In genomic region chr6:40996591-40997247, GRCh38 we compare ENCODE assay signal across 11 cellular contexts. TPM values are rescaled to one million over a fixed set of nuclear protein-coding genes. Genes with fewer than 3 reads are reported as not detected.
A peak's percentile ranks its signal among the peaks of the same experiment; 100 is the strongest.
DNase-seq lines count a peak whose midpoint lies in the region; ATAC-seq and TF ChIP-seq lines count a peak whose summit lies in the region.
"Had no signal": no experiment of that assay in that cellular context is flagged by ENCODE, and none has a peak within 500 bp of the region (broad histone marks: within the 10 kb centered on the region; RNA-seq: fewer than 3 reads in every experiment).

No MANE protein-coding gene starts in this region.

- CTCF ChIA-PET in A673 (lab: Charles Lee), result interaction anchor here (0.6 kb wide), 1 partner anchor 331 kb away, joined by 3 read pairs; no protein-coding TSS in a partner anchor
- CTCF ChIA-PET in activated CD4-positive, alpha-beta memory T cell treated with anti-CD3 and anti-CD28 coated beads for 36 hours (lab: Charles Lee), result interaction anchor here (2.3 kb wide), 1 partner anchor 31 kb away, joined by 16 read pairs; no protein-coding TSS in a partner anchor

- H2BK15ac ChIP-seq in mesenchymal stem cell (ENCODE audit: low read depth, poor library complexity, severe bottlenecking), result no peak overlapping the region

- H2BK12ac ChIP-seq in mesenchymal stem cell (ENCODE audit: low read length in 2 of 2), result peak overlapping the region; percentile 70 to 79

- peak overlapping the region; percentile 3 for H2BK5ac ChIP-seq in mesenchymal stem cell (ENCODE audit: low read depth, low read length, poor library complexity, severe bottlenecking)

- H3K36me3 ChIP-seq in endodermal cell (ENCODE audit: control insufficient read depth, insufficient read depth, low read length) (no peaks in the 10 kb centered on the region), mesenchymal stem cell (ENCODE audit: control insufficient read depth in 1 of 2, insufficient read depth in 2 of 2, low read depth in 1 of 2, low read length in 2 of 2) (no peaks in the 10 kb centered on the region), A673 (ENCODE audit: insufficient read depth, low read length, poor library complexity, severe bottlenecking) (no peaks in the 10 kb centered on the region)

- H3K4me3 Mint-ChIP-seq in endodermal cell, result peak overlapping the region; percentile 46
- H3K4me3 Mint-ChIP-seq in activated CD4-positive, alpha-beta memory T cell treated with anti-CD3 and anti-CD28 coated beads for 36 hours, result no peak overlapping the region

- no TSS peak for BruUV-seq in A673 (replicated peaks; lab: Mats Ljungman, UMichigan)

- H3K4me3 ChIP-seq in endodermal cell (ENCODE audit: low read length), result no peak overlapping the region
- no peak overlapping the region for H3K4me3 ChIP-seq in mesenchymal stem cell (ENCODE audit: insufficient read depth in 1 of 2, low read depth in 1 of 2, low read length in 2 of 2)
- no peak overlapping the region for H3K4me3 ChIP-seq in A673 (ENCODE audit: low read depth, low read length, poor library complexity, severe bottlenecking)

- no peaks in the 10 kb centered on the region for H3K36me3 Mint-ChIP-seq in endodermal cell (ENCODE audit: low read depth)
- H3K36me3 Mint-ChIP-seq in activated CD4-positive, alpha-beta memory T cell treated with anti-CD3 and anti-CD28 coated beads for 36 hours, result no peaks in the 10 kb centered on the region

- H3K23ac ChIP-seq in mesenchymal stem cell (ENCODE audit: low read length in 2 of 2), result no peak overlapping the region

- H3K9me3 ChIP-seq in endodermal cell (ENCODE audit: control insufficient read depth, low read length), result no peaks in the 10 kb centered on the region
- H3K9me3 ChIP-seq in mesenchymal stem cell (ENCODE audit: control insufficient read depth, low read length), result no peaks in the 10 kb centered on the region
- H3K9me3 ChIP-seq in A673 (ENCODE audit: low read depth, low read length, poor library complexity, severe bottlenecking), result no peaks in the 10 kb centered on the region

- peak overlapping the region; percentile 100 for H3K27ac Mint-ChIP-seq in endodermal cell
- no peak overlapping the region for H3K27ac Mint-ChIP-seq in activated CD4-positive, alpha-beta memory T cell treated with anti-CD3 and anti-CD28 coated beads for 36 hours

- H3K27me3 Mint-ChIP-seq in endodermal cell (ENCODE audit: insufficient read depth), result peaks cover 2% of the 10 kb centered on the region
- peaks cover 24% of the 10 kb centered on the region for H3K27me3 Mint-ChIP-seq in activated CD4-positive, alpha-beta memory T cell treated with anti-CD3 and anti-CD28 coated beads for 36 hours

- H3K14ac ChIP-seq in mesenchymal stem cell (ENCODE audit: low read length in 2 of 2), result no peak overlapping the region

- H4K8ac ChIP-seq in mesenchymal stem cell (ENCODE audit: low read length), result peak overlapping the region; percentile 29

- DNase-seq in Right ventricle myocardium inferior (ENCODE audit: missing footprints) (no peak), cardiac septum (ENCODE audit: low spot score) (no peak), endodermal cell (peak; percentile 80), mesenchymal stem cell (peak; percentile 88), NCI-H2107 (lab: John Stamatoyannopoulos, UW) (no peak), A673 (ENCODE audit: low spot score) (no peak)
- no peak for DNase-seq in activated CD4-positive, alpha-beta memory T cell treated with anti-CD3 and anti-CD28 coated beads for 36 hours
- DNase-seq: effector CD4-positive, alpha-beta T cell; NCI-H524 treated with DMSO at 0.1 percent for 48 hours had no signal

- H3K4me1 ChIP-seq in endodermal cell (ENCODE audit: control insufficient read depth, insufficient read depth, low read length) (peaks cover 19% of the 10 kb centered on the region), mesenchymal stem cell (ENCODE audit: control insufficient read depth, insufficient read depth, low read depth, low read length) (peaks cover 11% of the 10 kb centered on the region), A673 (ENCODE audit: insufficient read depth, low read length, poor library complexity, severe bottlenecking) (peaks cover 13% of the 10 kb centered on the region)

- no peak overlapping the region for H2AK5ac ChIP-seq in mesenchymal stem cell (ENCODE audit: low read length, severe bottlenecking)

- peak overlapping the region; percentile 86 for H2BK120ac ChIP-seq in mesenchymal stem cell (ENCODE audit: low read depth, low read length)

- H3K18ac ChIP-seq in mesenchymal stem cell (ENCODE audit: low read depth in 1 of 2, low read length in 2 of 2), result peak overlapping the region; percentile 84 to 88

- TF ChIP-seq CTCF in endodermal cell (conservative IDR thresholded peaks at IDR 0.05) (no peak), A673 (conservative IDR thresholded peaks at IDR 0.05; ENCODE audit: low read depth, low read length) (no peak)

- 23 to 33% methylated on average over 6 of the region's 6 CpGs for WGBS in endodermal cell (ENCODE audit: insufficient coverage in 1 of 2, insufficient read length in 1 of 2), 2 experiments
- WGBS in mesenchymal stem cell, result 4% methylated on average over 6 of the region's 6 CpGs

- H3K79me1 ChIP-seq in mesenchymal stem cell (replicated peaks; ENCODE audit: low read length, poor library complexity, severe bottlenecking), result no peaks in the 10 kb centered on the region

- H3K9ac ChIP-seq in endodermal cell (ENCODE audit: extremely low read depth, low read length, poor library complexity, severe bottlenecking) (peak overlapping the region; percentile 69), mesenchymal stem cell (ENCODE audit: low read length) (peak overlapping the region; percentile 74)

- H3K27me3 ChIP-seq in endodermal cell (ENCODE audit: control insufficient read depth, insufficient read depth, low read length, poor library complexity, severe bottlenecking), result no peaks in the 10 kb centered on the region
- peaks cover 0 to 7% of the 10 kb centered on the region in 2 experiments for H3K27me3 ChIP-seq in mesenchymal stem cell (ENCODE audit: control insufficient read depth in 1 of 2, insufficient read depth in 1 of 2, low read length in 2 of 2)
- no peaks in the 10 kb centered on the region for H3K27me3 ChIP-seq in A673 (replicated peaks; ENCODE audit: insufficient read depth, low read depth, low read length, poor library complexity)

- H3K4me1 Mint-ChIP-seq in endodermal cell, result peaks cover 73% of the 10 kb centered on the region
- no peaks in the 10 kb centered on the region for H3K4me1 Mint-ChIP-seq in activated CD4-positive, alpha-beta memory T cell treated with anti-CD3 and anti-CD28 coated beads for 36 hours (ENCODE audit: low read depth)

- peak; percentile 56 for ATAC-seq in Right ventricle myocardium inferior
- no peak for ATAC-seq in HG02610 (IDR thresholded peaks at IDR 0.05; ENCODE audit: unreplicated experiment)

- no peaks in the 10 kb centered on the region for H3K9me3 Mint-ChIP-seq in endodermal cell
- H3K9me3 Mint-ChIP-seq in activated CD4-positive, alpha-beta memory T cell treated with anti-CD3 and anti-CD28 coated beads for 36 hours, result no peaks in the 10 kb centered on the region

- POLR2A ChIA-PET in A673 (lab: Charles Lee; ENCODE audit: low non-redundant PET), result no interaction called here
- POLR2A ChIA-PET in activated CD4-positive, alpha-beta memory T cell treated with anti-CD3 and anti-CD28 coated beads for 36 hours (lab: Charles Lee), result no interaction called here

- H3K4me2 ChIP-seq in mesenchymal stem cell (ENCODE audit: low read length, poor library complexity, severe bottlenecking), result no peak overlapping the region

- H4K91ac ChIP-seq in mesenchymal stem cell (ENCODE audit: low read length), result peak overlapping the region; percentile 5

- H3K4ac ChIP-seq in mesenchymal stem cell (ENCODE audit: low read depth in 1 of 2, low read length in 2 of 2), result peak overlapping the region; percentile 20 to 22

- intact Hi-C loops in Right ventricle myocardium inferior (cut with DNase I), result loop anchor here (5.0 kb wide), 1 partner anchor 66 kb away; no protein-coding TSS in a partner anchor
- intact Hi-C loops in cardiac septum (cut with DNase I), result loop anchor here (2.0 kb wide), 1 partner anchor 64 kb away; no protein-coding TSS in a partner anchor
- intact Hi-C loops in A673 (cut with micrococcal nuclease; ENCODE audit: unreplicated experiment), result no loop called here
- intact Hi-C loops in activated CD4-positive, alpha-beta memory T cell treated with anti-CD3 and anti-CD28 coated beads for 36 hours (cut with micrococcal nuclease), result no loop called here

- H3K27ac ChIP-seq in endodermal cell (ENCODE audit: low read depth, low read length), result peak overlapping the region; percentile 90
- peak overlapping the region; percentile 88 for H3K27ac ChIP-seq in mesenchymal stem cell (ENCODE audit: low read length, poor library complexity, severe bottlenecking)
- H3K27ac ChIP-seq in A673 (ENCODE audit: low read depth, low read length, poor library complexity, severe bottlenecking), result no peak overlapping the region

- H2AFZ ChIP-seq in mesenchymal stem cell (ENCODE audit: low read depth, low read length), result no peak overlapping the region

RNA-seq across cellular contexts. Expression of gene UNC5CL, which starts 42.3 kb away (rescaled TPM):
- total RNA-seq in Right ventricle myocardium inferior (0.60 TPM), cardiac septum (1.0 TPM), endodermal cell (1 to 10 TPM; 3.8 to 4.7 TPM), A673 (2021) (0.41 and 1.2 TPM in 2 replicates)
- polyA plus RNA-seq in endodermal cell (2013, experiment 1 of 2), result 2.5 TPM
- 2.5 TPM for polyA plus RNA-seq in endodermal cell (2013, experiment 2 of 2)
- polyA plus RNA-seq in mesenchymal stem cell (2013, experiment 1 of 2), result 0.11 TPM
- 0.08 TPM for polyA plus RNA-seq in mesenchymal stem cell (2013, experiment 2 of 2)
- total RNA-seq in activated CD4-positive, alpha-beta memory T cell treated with anti-CD3 and anti-CD28 coated beads for 36 hours, result 1 to 10 TPM; 2.4 to 2.5 TPM
- polyA plus RNA-seq: BJ had no signal

RNA-seq across cellular contexts. Expression of gene TSPO2, which starts 45.5 kb away (rescaled TPM):
- total RNA-seq in Right ventricle myocardium inferior (not detected), cardiac septum (not detected), endodermal cell (not detected), A673 (2021) (not detected in 2 replicates)
- not detected for polyA plus RNA-seq in endodermal cell (2013, experiment 1 of 2)
- polyA plus RNA-seq in endodermal cell (2013, experiment 2 of 2), result not detected
- polyA plus RNA-seq in mesenchymal stem cell (2013, experiment 1 of 2), result not detected
- polyA plus RNA-seq in mesenchymal stem cell (2013, experiment 2 of 2), result not detected
- total RNA-seq in activated CD4-positive, alpha-beta memory T cell treated with anti-CD3 and anti-CD28 coated beads for 36 hours, result not detected
- polyA plus RNA-seq: BJ had no signal

RNA-seq across cellular contexts. Expression of gene APOBEC2, which starts 56.3 kb away (rescaled TPM):
- total RNA-seq in Right ventricle myocardium inferior, result 246 TPM
- total RNA-seq in cardiac septum, result 174 TPM
- under 1 TPM in 1 of 2 donors, not detected in 1; 0.31 TPM for total RNA-seq in endodermal cell
- not detected for polyA plus RNA-seq in endodermal cell (2013, experiment 1 of 2)
- not detected for polyA plus RNA-seq in endodermal cell (2013, experiment 2 of 2)
- polyA plus RNA-seq in mesenchymal stem cell (2013, experiment 1 of 2), result not detected
- not detected for polyA plus RNA-seq in mesenchymal stem cell (2013, experiment 2 of 2)
- total RNA-seq in A673 (2021), result not detected in 2 replicates
- not detected for total RNA-seq in activated CD4-positive, alpha-beta memory T cell treated with anti-CD3 and anti-CD28 coated beads for 36 hours
- polyA plus RNA-seq: BJ had no signal

Comparison
In these comparisons a context has a peak if more than half of its experiments do, and no peak if none do; other contexts are left out.
1. DNase-seq: peak in endodermal cell (single experiment) and mesenchymal stem cell (single experiment); none in Right ventricle myocardium inferior (single experiment), cardiac septum (single experiment), NCI-H2107 (single experiment), A673 (single experiment) and activated CD4-positive, alpha-beta memory T cell treated with anti-CD3 and anti-CD28 coated beads for 36 hours (single experiment).
2. RNA of gene APOBEC2, which starts 56.3 kb away (total RNA-seq): 246 TPM in Right ventricle myocardium inferior (single experiment) and 174 TPM in cardiac septum (single experiment); 0.31 TPM in endodermal cell, not detected in A673 and not detected in activated CD4-positive, alpha-beta memory T cell treated with anti-CD3 and anti-CD28 coated beads for 36 hours; every median in the first group is over 100 times any median in the second.
3. intact Hi-C loops: an anchor here in Right ventricle myocardium inferior (5.0 kb wide) and cardiac septum (2.0 kb wide); none called in A673 and activated CD4-positive, alpha-beta memory T cell treated with anti-CD3 and anti-CD28 coated beads for 36 hours.